Comparison of ENCODE assay signal across 8 cellular contexts in the genomic region with DNA sequence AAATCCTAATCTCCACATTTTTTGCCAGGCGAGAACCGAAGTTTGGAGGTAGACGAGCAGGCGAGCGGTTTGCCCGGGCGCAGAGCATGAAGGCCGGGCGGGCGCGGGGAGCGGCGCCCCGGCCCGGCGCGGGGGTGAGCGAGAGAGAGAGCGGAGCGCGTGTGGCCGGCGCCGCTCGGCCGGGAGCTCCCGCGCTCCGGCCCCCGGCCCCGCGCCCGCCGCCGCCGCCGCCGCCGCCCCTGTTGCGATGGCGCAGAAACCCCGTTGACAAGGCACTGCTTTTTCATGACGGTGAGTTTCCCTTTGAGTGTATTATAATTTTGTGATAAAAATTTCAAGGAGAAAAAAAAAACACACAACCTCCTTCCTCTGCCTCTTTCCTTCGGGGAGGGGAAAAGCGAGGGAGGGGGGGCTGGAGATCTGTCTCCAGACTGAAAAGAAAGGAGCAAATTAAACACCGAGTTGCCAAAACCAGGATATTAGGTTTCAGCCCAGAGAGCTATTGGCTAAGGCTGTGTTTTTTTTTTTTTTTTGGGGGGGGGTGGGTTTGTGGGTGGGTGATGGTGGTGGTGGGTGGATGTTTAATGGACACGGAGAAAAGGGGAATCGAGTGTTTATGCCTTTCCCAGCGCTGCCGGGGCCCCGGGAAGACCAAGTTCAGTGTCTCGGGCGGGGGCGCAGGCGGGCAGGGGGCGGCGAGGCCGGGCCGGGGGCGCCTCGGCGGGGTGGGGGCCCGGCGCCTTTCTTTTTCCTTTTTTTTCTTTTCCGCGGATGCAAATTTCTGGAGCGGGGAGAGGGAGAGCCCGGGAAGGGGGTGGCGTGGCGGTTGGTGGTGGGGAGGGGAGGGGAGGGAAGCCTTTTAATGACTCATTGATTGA. TPM values are rescaled to one million over a fixed set of nuclear protein-coding genes. Genes with fewer than 3 reads are reported as not detected.
A peak's percentile ranks its signal among the peaks of the same experiment; 100 is the strongest.
DNase-seq lines count a peak whose midpoint lies in the region; ATAC-seq and TF ChIP-seq lines count a peak whose summit lies in the region.

A gene with protein sequence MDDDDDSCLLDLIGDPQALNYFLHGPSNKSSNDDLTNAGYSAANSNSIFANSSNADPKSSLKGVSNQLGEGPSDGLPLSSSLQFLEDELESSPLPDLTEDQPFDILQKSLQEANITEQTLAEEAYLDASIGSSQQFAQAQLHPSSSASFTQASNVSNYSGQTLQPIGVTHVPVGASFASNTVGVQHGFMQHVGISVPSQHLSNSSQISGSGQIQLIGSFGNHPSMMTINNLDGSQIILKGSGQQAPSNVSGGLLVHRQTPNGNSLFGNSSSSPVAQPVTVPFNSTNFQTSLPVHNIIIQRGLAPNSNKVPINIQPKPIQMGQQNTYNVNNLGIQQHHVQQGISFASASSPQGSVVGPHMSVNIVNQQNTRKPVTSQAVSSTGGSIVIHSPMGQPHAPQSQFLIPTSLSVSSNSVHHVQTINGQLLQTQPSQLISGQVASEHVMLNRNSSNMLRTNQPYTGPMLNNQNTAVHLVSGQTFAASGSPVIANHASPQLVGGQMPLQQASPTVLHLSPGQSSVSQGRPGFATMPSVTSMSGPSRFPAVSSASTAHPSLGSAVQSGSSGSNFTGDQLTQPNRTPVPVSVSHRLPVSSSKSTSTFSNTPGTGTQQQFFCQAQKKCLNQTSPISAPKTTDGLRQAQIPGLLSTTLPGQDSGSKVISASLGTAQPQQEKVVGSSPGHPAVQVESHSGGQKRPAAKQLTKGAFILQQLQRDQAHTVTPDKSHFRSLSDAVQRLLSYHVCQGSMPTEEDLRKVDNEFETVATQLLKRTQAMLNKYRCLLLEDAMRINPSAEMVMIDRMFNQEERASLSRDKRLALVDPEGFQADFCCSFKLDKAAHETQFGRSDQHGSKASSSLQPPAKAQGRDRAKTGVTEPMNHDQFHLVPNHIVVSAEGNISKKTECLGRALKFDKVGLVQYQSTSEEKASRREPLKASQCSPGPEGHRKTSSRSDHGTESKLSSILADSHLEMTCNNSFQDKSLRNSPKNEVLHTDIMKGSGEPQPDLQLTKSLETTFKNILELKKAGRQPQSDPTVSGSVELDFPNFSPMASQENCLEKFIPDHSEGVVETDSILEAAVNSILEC (plus strand): TSS at position 242 of the 878 bp plus-strand sequence. CDS start 39,971 bp downstream, outside the sequence.

- H3K9me3 ChIP-seq in BE2C (no peaks in the 10 kb centered on the region), ectodermal cell (ENCODE audit: control insufficient read depth, low read length) (no peaks in the 10 kb centered on the region), lung (ENCODE audit: control insufficient read depth in 2 of 2, insufficient read depth in 1 of 2, low read length in 1 of 2) (no peaks in the 10 kb centered on the region)

- H3K4me3 ChIP-seq in BE2C (ENCODE audit: low read depth, low read length) (peak within 1 kb of the TSS; percentile 83), ectodermal cell (ENCODE audit: insufficient read depth, low read depth, low read length) (peak within 1 kb of the TSS; percentile 93), lung (peak within 1 kb of the TSS; percentile 57)

- peaks cover 8% of the 10 kb centered on the region for H3K36me3 ChIP-seq in BE2C
- no peaks in the 10 kb centered on the region for H3K36me3 ChIP-seq in ectodermal cell (ENCODE audit: control insufficient read depth, insufficient read depth, low read length)
- no peaks in the 10 kb centered on the region for H3K36me3 ChIP-seq in lung (ENCODE audit: control insufficient read depth in 2 of 2, insufficient read depth in 2 of 2, low read length in 2 of 2)

- ATAC-seq in HG02642 (IDR thresholded peaks at IDR 0.05; ENCODE audit: poor library complexity, unreplicated experiment) (peak; percentile 34), lung (ENCODE audit: insufficient read depth, low FRiP score) (peak; percentile 72)

- no peak for TF ChIP-seq CTCF in BE2C (IDR thresholded peaks at IDR 0.05; ENCODE audit: low read depth, low read length)
- no peak for TF ChIP-seq CTCF in lung (IDR thresholded peaks at IDR 0.05; ENCODE audit: control extremely low read depth, extremely low read depth)

- H3K27me3 ChIP-seq in BE2C (no peaks in the 10 kb centered on the region), ectodermal cell (ENCODE audit: control insufficient read depth, insufficient read depth, low read length, poor library complexity, severe bottlenecking) (no peaks in the 10 kb centered on the region), lung (ENCODE audit: control insufficient read depth, insufficient read depth) (no peaks in the 10 kb centered on the region)

- peaks cover 8% of the 10 kb centered on the region for H3K4me1 ChIP-seq in BE2C
- peaks cover 7% of the 10 kb centered on the region for H3K4me1 ChIP-seq in ectodermal cell (ENCODE audit: control insufficient read depth, insufficient read depth, low read length)
- H3K4me1 ChIP-seq in lung (ENCODE audit: control insufficient read depth in 2 of 2, insufficient read depth in 2 of 2, low read length in 2 of 2): peaks cover 9 to 10% of the 10 kb centered on the region in 2 donors

- H3K27ac ChIP-seq in ectodermal cell (ENCODE audit: insufficient read depth, low read depth, low read length, poor library complexity, severe bottlenecking): peak within 1 kb of the TSS; percentile 97
- peak within 1 kb of the TSS; percentile 98 to 100 for H3K27ac ChIP-seq in lung (ENCODE audit: low read depth in 1 of 2, low read length in 1 of 2)

- DNase-seq in BE2C: peak; percentile 72
- peak; percentile 41 for DNase-seq in NCI-H82 treated with DMSO at 0.1 percent for 48 hours (lab: John Stamatoyannopoulos, UW; ENCODE audit: unreplicated experiment)
- peak; percentile 44 to 64 for DNase-seq in activated CD8-positive, alpha-beta memory T cell treated with anti-CD3 and anti-CD28 coated beads for 1 hour (ENCODE audit: extremely low read depth in 1 of 2, low read depth in 1 of 2)
- peak; percentile 70 for DNase-seq in lung (ENCODE audit: low spot score)
- DNase-seq in stimulated activated CD4-positive, alpha-beta T cell treated with anti-CD3 and anti-CD28 coated beads, Interleukin-4, amount 100 ng/mL, for 48 hours (ENCODE audit: low read depth in 2 of 2): peak; percentile 69 to 74
- DNase-seq in middle frontal gyrus (ENCODE audit: extremely low spot score, low spot score): no peak

- WGBS in ectodermal cell, 2 experiments: 0 to 1% methylated on average over 64 to 65 of the region's 70 CpGs
- WGBS in lung, 2 donors: 0 to 1% methylated on average over 62 to 66 of the region's 70 CpGs

RNA-seq across cellular contexts. Expression of the gene that starts here (rescaled TPM):
- 5.7 TPM for polyA plus RNA-seq in BE2C (2012; ENCODE audit: insufficient read depth, insufficient read length, low read depth)
- 9.0 TPM for polyA plus RNA-seq in ectodermal cell (2013, experiment 1 of 4)
- 10.9 TPM for polyA plus RNA-seq in ectodermal cell (2013, experiment 2 of 4)
- polyA plus RNA-seq in ectodermal cell (2013, experiment 3 of 4): 6.9 TPM
- 8.7 TPM for polyA plus RNA-seq in ectodermal cell (2013, experiment 4 of 4)
- 10 to 100 TPM; 14.6 to 18.6 TPM for total RNA-seq in lung
- 1 to 10 TPM; 2.8 to 6.8 TPM for polyA plus RNA-seq in lung
